33 cellular contexts compared by ENCODE assay signal in the genomic region with DNA sequence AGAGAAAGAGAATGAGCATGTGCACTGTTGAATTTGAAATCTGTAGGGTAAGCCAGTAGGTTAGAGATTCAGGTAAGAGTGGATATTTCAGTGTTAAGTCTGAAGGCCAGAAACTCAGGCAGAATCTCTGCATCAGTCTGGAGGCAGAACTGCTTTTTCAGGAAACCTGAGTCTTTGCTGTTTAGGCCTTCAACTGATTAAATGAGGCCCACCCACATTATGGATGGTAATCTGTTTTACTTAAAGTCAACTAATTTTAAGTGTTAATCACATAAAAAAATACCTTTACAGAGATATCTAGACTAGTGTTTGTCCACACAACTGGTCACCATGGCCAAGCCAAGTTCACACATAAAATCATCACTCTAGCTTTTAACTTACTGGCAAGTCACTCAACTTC.
DNase-seq lines count a peak whose midpoint lies in the region; ATAC-seq, FAIRE-seq and TF ChIP-seq lines count a peak whose summit lies in the region.
"Had no signal": no experiment of that assay in that cellular context is flagged by ENCODE, and none has a peak within 500 bp of the region (broad histone marks: within the 10 kb centered on the region; RNA-seq: fewer than 3 reads in every experiment).

No MANE protein-coding gene starts in this region.

- CTCF ChIA-PET in HEK293 (lab: Yijun Ruan, JAX) (no interaction called here), K562 (lab: Yijun Ruan, JAX; ENCODE audit: low intra/inter-chr PET ratio) (no interaction called here), PC-9 (lab: Charles Lee) (interaction anchor here (0.5 kb wide), 1 partner anchor 409 kb away, joined by 3 read pairs; no protein-coding TSS in a partner anchor)

- no peak for TF ChIP-seq CTCF in HEK293 (tag by site-specific recombination; IDR thresholded peaks at IDR 0.05)
- TF ChIP-seq CTCF in K562 (IDR thresholded peaks at IDR 0.05 in 2 of 3, conservative IDR thresholded peaks at IDR 0.05 in 1 of 3; ENCODE audit: insufficient read depth in 2 of 3, low read depth in 1 of 3, low read length in 3 of 3) = no peak
- no peak for TF ChIP-seq CTCF in brain microvascular endothelial cell (IDR thresholded peaks at IDR 0.05; ENCODE audit: low read depth, low read length, missing control alignments)
- no peak for TF ChIP-seq CTCF in PC-9 (conservative IDR thresholded peaks at IDR 0.05)

- intact Hi-C loops in K562 (cut with micrococcal nuclease) (no loop called here), PC-9 (cut with micrococcal nuclease; ENCODE audit: unreplicated experiment) (no loop called here)

- TF ChIP-seq EP300 in K562 (IDR thresholded peaks at IDR 0.05; ENCODE audit: low read length) = no peak

- no peak overlapping the region for H2BK15ac ChIP-seq in mesenchymal stem cell (ENCODE audit: low read depth, poor library complexity, severe bottlenecking)
- H2BK15ac ChIP-seq in mesendoderm (replicated peaks; ENCODE audit: low read depth) = peak overlapping the region; percentile 19

- POLR2A ChIA-PET in HEK293 (lab: Yijun Ruan, JAX) = no interaction called here
- POLR2A ChIA-PET in K562 (lab: Yijun Ruan, JAX) = no interaction called here
- POLR2A ChIA-PET in PC-9 (lab: Charles Lee; ENCODE audit: unreplicated experiment) = no interaction called here

- H3K4me2 ChIP-seq in K562 (ENCODE audit: insufficient read depth, low read length) (no peak overlapping the region), mesenchymal stem cell (ENCODE audit: low read length, poor library complexity, severe bottlenecking) (no peak overlapping the region), mesendoderm (ENCODE audit: low read length) (no peak overlapping the region), PC-9 (no peak overlapping the region)
- H3K4me2 ChIP-seq: A549; BLaER1; BLaER1 treated with 17β-estradiol and CSF1 and Interleukin-3, amounts not matched to agents 10 nM and 100 nM had no signal

- no peak overlapping the region for H4K5ac ChIP-seq in mesendoderm (ENCODE audit: low read length)

- BruUV-seq in K562 (replicated peaks; lab: Mats Ljungman, UMichigan) (no TSS peak), PC-9 (replicated peaks; lab: Mats Ljungman, UMichigan) (no TSS peak)

- H3K23ac ChIP-seq in mesenchymal stem cell (ENCODE audit: low read length in 2 of 2) = no peak overlapping the region
- no peak overlapping the region for H3K23ac ChIP-seq in mesendoderm (ENCODE audit: low read length)

- no peaks in the 10 kb centered on the region for H3K9me2 ChIP-seq in PC-9 (ENCODE audit: insufficient read depth)

- H4K20me1 ChIP-seq in K562 (replicated peaks; ENCODE audit: control insufficient read depth, insufficient read depth, low read length) (no peaks in the 10 kb centered on the region), PC-9 (ENCODE audit: insufficient read depth) (no peaks in the 10 kb centered on the region)
- H4K20me1 ChIP-seq: BLaER1; BLaER1 treated with 17β-estradiol and CSF1 and Interleukin-3, amounts not matched to agents 10 nM and 100 nM had no signal

- H4K8ac ChIP-seq in mesenchymal stem cell (ENCODE audit: low read length) = no peak overlapping the region
- no peak overlapping the region for H4K8ac ChIP-seq in mesendoderm (ENCODE audit: low read depth, low read length)

- H3K9me3 ChIP-seq in HEK293 (ENCODE audit: control insufficient read depth, insufficient read depth, low read depth, low read length) (no peaks in the 10 kb centered on the region), K562 (replicated peaks; ENCODE audit: control insufficient read depth, insufficient read depth, low read depth, low read length) (no peaks in the 10 kb centered on the region), mesenchymal stem cell (ENCODE audit: control insufficient read depth, low read length) (no peaks in the 10 kb centered on the region), PC-9 (ENCODE audit: insufficient read depth, low read depth) (no peaks in the 10 kb centered on the region)
- H3K9me3 ChIP-seq: A549, BE2C, Caco-2 had no signal

- H3K79me1 ChIP-seq in mesenchymal stem cell (replicated peaks; ENCODE audit: low read length, poor library complexity, severe bottlenecking) = no peaks in the 10 kb centered on the region
- H3K79me1 ChIP-seq in mesendoderm (ENCODE audit: low read length) = no peaks in the 10 kb centered on the region

- H2AFZ ChIP-seq in K562 (ENCODE audit: low read depth, low read length) (no peak overlapping the region), mesenchymal stem cell (ENCODE audit: low read depth, low read length) (no peak overlapping the region), PC-9 (no peak overlapping the region)

- FAIRE-seq in K562 (lab: Jason Lieb, UNC) = no peak
- FAIRE-seq: A204.1, A549, D721Med had no signal

- H3K4ac ChIP-seq in mesenchymal stem cell (ENCODE audit: low read depth in 1 of 2, low read length in 2 of 2) (no peak overlapping the region), mesendoderm (ENCODE audit: low read depth, low read length) (no peak overlapping the region)

- in situ Hi-C loops in K562 (cut with MboI) (no loop called here), ACHN (cut with HindIII; ENCODE audit: low pct_ligation_motif_present, low pct_unique_long_range_greater_than_20kb, low sequenced_read_pairs) (no loop called here), brain microvascular endothelial cell (cut with HindIII; ENCODE audit: low pct_ligation_motif_present, low sequenced_read_pairs) (no loop called here)

- no peak for TF ChIP-seq POLR2A in K562 (conservative IDR thresholded peaks at IDR 0.05)

- H3K9ac ChIP-seq in K562 (ENCODE audit: insufficient read depth in 1 of 2, low read depth in 2 of 2, low read length in 2 of 2) (no peak overlapping the region), mesenchymal stem cell (ENCODE audit: low read length) (no peak overlapping the region), mesendoderm (ENCODE audit: low read length) (no peak overlapping the region)
- H3K9ac ChIP-seq: BLaER1; BLaER1 treated with 17β-estradiol and CSF1 and Interleukin-3, amounts not matched to agents 10 nM and 100 nM had no signal

- no peaks in the 10 kb centered on the region for H3K27me3 ChIP-seq in K562 (ENCODE audit: control insufficient read depth in 2 of 2, insufficient read depth in 2 of 2, low read length in 2 of 2)
- no peaks in the 10 kb centered on the region for H3K27me3 ChIP-seq in mesenchymal stem cell (ENCODE audit: control insufficient read depth in 1 of 2, insufficient read depth in 1 of 2, low read length in 2 of 2)
- no peaks in the 10 kb centered on the region for H3K27me3 ChIP-seq in mesendoderm (ENCODE audit: insufficient read depth, low read length, poor library complexity)
- no peaks in the 10 kb centered on the region for H3K27me3 ChIP-seq in brain microvascular endothelial cell (replicated peaks)
- no peaks in the 10 kb centered on the region for H3K27me3 ChIP-seq in PC-9 (ENCODE audit: insufficient read depth, low read depth)
- H3K27me3 ChIP-seq: BLaER1; BLaER1 treated with 17β-estradiol and CSF1 and Interleukin-3, amounts not matched to agents 10 nM and 100 nM had no signal

- no peaks in the 10 kb centered on the region; the same call in 1 of the 2 replicates for H3K4me1 ChIP-seq in HEK293 (ENCODE audit: control insufficient read depth, insufficient read depth, low read length)
- H3K4me1 ChIP-seq in K562 (replicated peaks in 1 of 2; ENCODE audit: control insufficient read depth in 2 of 2, insufficient read depth in 2 of 2, low read length in 2 of 2) = no peaks in the 10 kb centered on the region
- H3K4me1 ChIP-seq in mesenchymal stem cell (ENCODE audit: control insufficient read depth, insufficient read depth, low read depth, low read length) = peaks cover 4% of the 10 kb centered on the region
- H3K4me1 ChIP-seq in mesendoderm (ENCODE audit: control insufficient read depth, low read depth, low read length) = peaks cover 15% of the 10 kb centered on the region
- 0 out of 2 replicates have a peak, but pooled peaks cover 5% of the 10 kb centered on the region for H3K4me1 ChIP-seq in PC-9 (replicated peaks; ENCODE audit: insufficient read depth)
- H3K4me1 ChIP-seq: BE2C, Caco-2 had no signal

- no peak overlapping the region for H3K27ac ChIP-seq in HEK293 (ENCODE audit: extremely low read depth, low read depth, low read length)
- H3K27ac ChIP-seq in K562 (ENCODE audit: extremely low read depth, low read depth, low read length) = no peak overlapping the region
- no peak overlapping the region for H3K27ac ChIP-seq in mesenchymal stem cell (ENCODE audit: low read length, poor library complexity, severe bottlenecking)
- no peak overlapping the region for H3K27ac ChIP-seq in mesendoderm (ENCODE audit: low read depth, low read length)
- H3K27ac ChIP-seq in brain microvascular endothelial cell = no peak overlapping the region
- no peak overlapping the region for H3K27ac ChIP-seq in PC-9
- H3K27ac ChIP-seq: 22Rv1; A549; BLaER1; BLaER1 treated with 17β-estradiol and CSF1 and Interleukin-3, amounts not matched to agents 10 nM and 100 nM; C4-2B had no signal

- no peak overlapping the region for H2BK12ac ChIP-seq in mesenchymal stem cell (ENCODE audit: low read length in 2 of 2)

- H3K18ac ChIP-seq in mesenchymal stem cell (ENCODE audit: low read depth in 1 of 2, low read length in 2 of 2) (no peak overlapping the region), mesendoderm (ENCODE audit: low read length) (no peak overlapping the region)

- DNase-seq in K562 (ENCODE audit: extremely low read depth in 1 of 4, low spot score in 3 of 4) (no peak), mesenchymal stem cell (no peak), mesendoderm (no peak), ACHN (no peak), brain microvascular endothelial cell (no peak), PC-9 (no peak), DMS 273 treated with DMSO at 0.1 percent for 48 hours (lab: John Stamatoyannopoulos, UW) (no peak)
- DNase-seq: 8988T; AML-193; BE2C; C1 segment of cervical spinal cord; Caco-2; Calu3; CD4-positive, alpha-beta memory T cell; CD4-positive, alpha-beta T cell; CD4-positive, CD25-positive, alpha-beta regulatory T cell; CD8-positive, alpha-beta memory T cell; CD8-positive, alpha-beta T cell; COR-L47; DMS153; DMS53; DMS79; DMS79 treated with DMSO at 0.1 percent for 48 hours; DND-41; EL had no signal

- H3K4me3 ChIP-seq in HEK293 (ENCODE audit: low read depth, low read length) (no peak overlapping the region), K562 (no peak overlapping the region), mesenchymal stem cell (ENCODE audit: insufficient read depth in 1 of 2, low read depth in 1 of 2, low read length in 2 of 2) (no peak overlapping the region), mesendoderm (ENCODE audit: low read length) (no peak overlapping the region), brain microvascular endothelial cell (ENCODE audit: low read depth, low read length) (no peak overlapping the region), PC-9 (no peak overlapping the region)
- H3K4me3 ChIP-seq: A549; BLaER1; BLaER1 treated with 17β-estradiol and CSF1 and Interleukin-3, amounts not matched to agents 10 nM and 100 nM had no signal

- H2BK5ac ChIP-seq in mesenchymal stem cell (ENCODE audit: low read depth, low read length, poor library complexity, severe bottlenecking) = no peak overlapping the region
- H2BK5ac ChIP-seq in mesendoderm (ENCODE audit: low read length) = no peak overlapping the region

- no peak for ATAC-seq in K562
- ATAC-seq: A549; CD8-positive, alpha-beta T cell had no signal

- no peaks in the 10 kb centered on the region for H3K79me2 ChIP-seq in K562 (ENCODE audit: control insufficient read depth, insufficient read depth, low read length)
- H3K79me2 ChIP-seq in mesendoderm (ENCODE audit: control insufficient read depth, insufficient read depth, low read length) = no peaks in the 10 kb centered on the region
- H3K79me2 ChIP-seq in PC-9 (ENCODE audit: low read depth) = no peaks in the 10 kb centered on the region

- H3K56ac ChIP-seq in mesendoderm (ENCODE audit: low read length) = no peak overlapping the region

- H3K36me3 ChIP-seq in HEK293 (ENCODE audit: control insufficient read depth in 2 of 2, insufficient read depth in 1 of 2, low read length in 2 of 2) = no peaks in the 10 kb centered on the region
- H3K36me3 ChIP-seq in K562 (ENCODE audit: control insufficient read depth, insufficient read depth, low read length) = no peaks in the 10 kb centered on the region
- no peaks in the 10 kb centered on the region for H3K36me3 ChIP-seq in mesenchymal stem cell (ENCODE audit: control insufficient read depth in 1 of 2, insufficient read depth in 2 of 2, low read depth in 1 of 2, low read length in 2 of 2)
- no peaks in the 10 kb centered on the region for H3K36me3 ChIP-seq in mesendoderm (ENCODE audit: control insufficient read depth, insufficient read depth, low read length)
- H3K36me3 ChIP-seq in brain microvascular endothelial cell (replicated peaks) = no peaks in the 10 kb centered on the region
- H3K36me3 ChIP-seq in PC-9 (ENCODE audit: low read depth) = no peaks in the 10 kb centered on the region
- H3K36me3 ChIP-seq: BE2C, BLaER1 had no signal

- H2AK5ac ChIP-seq in mesenchymal stem cell (ENCODE audit: low read length, severe bottlenecking) = peak overlapping the region; percentile 55
- no peak overlapping the region for H2AK5ac ChIP-seq in mesendoderm (ENCODE audit: low read length)

- no peak overlapping the region for H3K14ac ChIP-seq in mesenchymal stem cell (ENCODE audit: low read length in 2 of 2)

- H4K91ac ChIP-seq in mesenchymal stem cell (ENCODE audit: low read length) = no peak overlapping the region

- no peak overlapping the region for H2BK120ac ChIP-seq in mesenchymal stem cell (ENCODE audit: low read depth, low read length)
- no peak overlapping the region for H2BK120ac ChIP-seq in mesendoderm (ENCODE audit: low read depth, low read length)

- TF ChIP-seq RAD21 in K562 (CRISPR knock-in tag; conservative IDR thresholded peaks at IDR 0.05 in 1 of 2, IDR thresholded peaks at IDR 0.05 in 1 of 2) = no peak

- H3K9me1 ChIP-seq in K562 (ENCODE audit: control insufficient read depth, insufficient read depth, low read length) = no peaks in the 10 kb centered on the region

- H3F3A ChIP-seq in PC-9 (ENCODE audit: insufficient read depth, low read depth) = no peaks in the 10 kb centered on the region
